In the genomic region with DNA sequence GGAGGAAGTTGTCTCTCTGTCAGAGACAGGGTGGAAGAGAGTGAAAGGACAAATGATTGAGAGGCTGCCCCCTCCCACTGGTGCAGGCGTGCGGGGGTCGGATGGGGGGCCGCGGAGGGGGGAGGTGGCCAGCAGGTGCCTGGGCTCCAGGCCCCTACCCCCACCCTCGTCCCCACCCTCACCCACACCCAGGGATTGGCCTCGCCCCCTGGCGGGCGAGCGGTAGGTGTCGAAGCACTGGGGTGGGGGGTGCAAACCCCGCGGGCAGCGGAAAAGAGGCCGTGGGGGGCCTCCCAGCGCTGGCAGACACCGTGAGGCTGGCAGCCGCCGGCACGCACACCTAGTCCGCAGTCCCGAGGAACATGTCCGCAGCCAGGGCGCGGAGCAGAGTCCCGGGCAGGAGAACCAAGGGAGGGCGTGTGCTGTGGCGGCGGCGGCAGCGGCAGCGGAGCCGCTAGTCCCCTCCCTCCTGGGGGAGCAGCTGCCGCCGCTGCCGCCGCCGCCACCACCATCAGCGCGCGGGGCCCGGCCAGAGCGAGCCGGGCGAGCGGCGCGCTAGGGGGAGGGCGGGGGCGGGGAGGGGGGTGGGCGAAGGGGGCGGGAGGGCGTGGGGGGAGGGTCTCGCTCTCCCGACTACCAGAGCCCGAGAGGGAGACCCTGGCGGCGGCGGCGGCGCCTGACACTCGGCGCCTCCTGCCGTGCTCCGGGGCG, we compare ENCODE assay signal across 8 cellular contexts. TPM values are rescaled to one million over a fixed set of nuclear protein-coding genes. Genes with fewer than 3 reads are reported as not detected.
A peak's percentile ranks its signal among the peaks of the same experiment; 100 is the strongest.
DNase-seq lines count a peak whose midpoint lies in the region; ATAC-seq and TF ChIP-seq lines count a peak whose summit lies in the region.

A gene (plus strand): TSS at position 682 of the 711 bp plus-strand sequence. CDS start 32 bp downstream, outside the sequence.

- H3K27me3 ChIP-seq in colonic mucosa, result no peaks in the 10 kb centered on the region

- peak; percentile 76 for DNase-seq in SKM-1 treated with dmso at 0.1 percent for 144 hours (lab: John Stamatoyannopoulos, UW; ENCODE audit: unreplicated experiment)
- no peak for DNase-seq in SKM-1 (lab: John Stamatoyannopoulos, UW; ENCODE audit: unreplicated experiment)
- peak; percentile 71 for DNase-seq in NCI-H2227 (lab: John Stamatoyannopoulos, UW; ENCODE audit: unreplicated experiment)
- peak; percentile 80 to 83 for DNase-seq in activated CD4-positive, alpha-beta T cell treated with anti-CD3 and anti-CD28 coated beads for 4 hours
- DNase-seq in colonic mucosa, result peak; percentile 85
- peak; percentile 95 for DNase-seq in left kidney (ENCODE audit: low read depth, low spot score)
- peak; percentile 76 for DNase-seq in stimulated activated CD4-positive, alpha-beta T cell treated with anti-CD3 and anti-CD28 coated beads, Interleukin-2, amount 100 ng/mL, for 4 hours (ENCODE audit: low read depth)

- peak; percentile 46 for ATAC-seq in HG02973 (IDR thresholded peaks at IDR 0.05; ENCODE audit: unreplicated experiment)

- peak within 1 kb of the TSS; percentile 89 to 90 for H3K9ac ChIP-seq in colonic mucosa (ENCODE audit: low read depth in 2 of 2, low read length in 2 of 2)

- peaks cover 8% of the 10 kb centered on the region for H3K4me1 ChIP-seq in colonic mucosa

- no peaks in the 10 kb centered on the region for H3K9me3 ChIP-seq in colonic mucosa

- H3K36me3 ChIP-seq in colonic mucosa, result no peaks in the 10 kb centered on the region

- H3K27ac ChIP-seq in colonic mucosa, result peak within 1 kb of the TSS; percentile 95

- TF ChIP-seq CTCF in colonic mucosa (IDR thresholded peaks at IDR 0.05), result peak; percentile 68

- intact Hi-C loops in colonic mucosa (cut with DNase I), result loop anchor here (5.0 kb wide), 2 partner anchors 93 to 153 kb away; a partner anchor contains a TSS

- peak within 1 kb of the TSS; percentile 73 for H3K4me3 ChIP-seq in colonic mucosa

RNA-seq across cellular contexts. Expression of the gene that starts here (rescaled TPM):
- 10 to 100 TPM in 1 of 2 donors, 1 to 10 TPM in 1; 8.5 to 25.9 TPM for total RNA-seq in colonic mucosa
